Comparison of ENCODE assay signal across 13 cellular contexts in the genomic region with DNA sequence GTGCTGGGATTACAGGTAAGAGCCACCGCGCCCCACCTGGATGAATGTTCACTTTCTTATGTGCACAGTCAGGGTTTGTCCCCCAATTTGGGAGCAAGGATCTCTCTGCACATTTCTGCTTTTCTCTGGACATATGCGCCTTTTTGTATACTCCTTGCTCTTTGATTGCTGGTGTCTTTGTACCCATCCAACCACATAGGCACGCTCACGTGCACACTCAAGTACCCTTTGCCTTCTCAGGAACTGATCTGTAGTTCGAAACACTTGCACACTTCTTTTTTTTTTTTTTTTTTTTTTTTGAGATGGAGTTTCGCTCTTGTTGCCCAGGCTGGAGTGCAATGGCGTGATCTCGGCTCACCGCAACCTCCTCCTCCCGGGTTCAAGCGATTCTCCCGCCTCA. TPM values are rescaled to one million over a fixed set of nuclear protein-coding genes. Genes with fewer than 3 reads are reported as not detected.
"Had no signal": no experiment of that assay in that cellular context is flagged by ENCODE, and none has a peak within 500 bp of the region (broad histone marks: within the 10 kb centered on the region; RNA-seq: fewer than 3 reads in every experiment).

No MANE protein-coding gene starts in this region.

RNA-seq across cellular contexts. Expression of a gene that starts 22.3 kb away (rescaled TPM):
- polyA plus RNA-seq: neural cell had no signal

RNA-seq across cellular contexts. Expression of a gene that starts 22.3 kb away (rescaled TPM):
- total RNA-seq: left cardiac atrium; left lobe of liver; naive thymus-derived CD8-positive, alpha-beta T cell; osteocyte; posterior vena cava; pulmonary artery endothelial cell; right atrium auricular region; subcutaneous adipose tissue had no signal
- polyA plus RNA-seq: neural cell had no signal

RNA-seq across cellular contexts. Expression of a gene that starts 28.6 kb away (rescaled TPM):
- total RNA-seq: left lobe of liver; naive thymus-derived CD8-positive, alpha-beta T cell; osteocyte; renal cortical epithelial cell; right atrium auricular region; transverse colon; urinary bladder had no signal
- polyA plus RNA-seq: liver; naive thymus-derived CD8-positive, alpha-beta T cell; neural cell; urinary bladder had no signal

RNA-seq across cellular contexts. Expression of a gene that starts 34.3 kb away (rescaled TPM):
- total RNA-seq: naive thymus-derived CD8-positive, alpha-beta T cell had no signal
- polyA plus RNA-seq: naive thymus-derived CD8-positive, alpha-beta T cell had no signal
